2 cellular contexts compared by ENCODE assay signal in genomic region chr17:81581758-81582157, GRCh38.
TF ChIP-seq lines count a peak whose summit lies in the region.

No MANE protein-coding gene starts in this region.

TF ChIP-seq in SK-N-SH, 30 proteins besides CTCF, POLR2A, EP300 and RAD21:
- TF ChIP-seq FOXM1 (IDR thresholded peaks at IDR 0.05; ENCODE audit: low read depth) (no peak), IRF3 (IDR thresholded peaks at IDR 0.05; ENCODE audit: low read depth, low read length) (no peak), REST (IDR thresholded peaks at IDR 0.05; ENCODE audit: low read depth, low read length) (no peak), JUND (IDR thresholded peaks at IDR 0.05) (no peak), RXRA (IDR thresholded peaks at IDR 0.05; ENCODE audit: borderline replicate concordance, low read depth) (no peak), ZBTB33 (IDR thresholded peaks at IDR 0.05; ENCODE audit: borderline replicate concordance, low read depth) (no peak), RFX5 (IDR thresholded peaks at IDR 0.05; ENCODE audit: low read length) (no peak), EZH2phosphoT487 (IDR thresholded peaks at IDR 0.05; ENCODE audit: borderline replicate concordance, low read depth) (no peak), TEAD4 (IDR thresholded peaks at IDR 0.05; ENCODE audit: borderline replicate concordance, insufficient read depth) (no peak), ELF1 (IDR thresholded peaks at IDR 0.05) (no peak), GATA2 (CRISPR knock-in tag; IDR thresholded peaks at IDR 0.05) (no peak), GABPA (IDR thresholded peaks at IDR 0.05; ENCODE audit: low read depth) (no peak)

TF ChIP-seq in SK-N-SH treated with all-trans-retinoic acid at 6 μM for 48 hours, 23 proteins besides CTCF, POLR2A, EP300 and RAD21:
- no peak for TF ChIP-seq ESRRG (CRISPR knock-in tag; IDR thresholded peaks at IDR 0.05)
- TF ChIP-seq, protein P1, sequence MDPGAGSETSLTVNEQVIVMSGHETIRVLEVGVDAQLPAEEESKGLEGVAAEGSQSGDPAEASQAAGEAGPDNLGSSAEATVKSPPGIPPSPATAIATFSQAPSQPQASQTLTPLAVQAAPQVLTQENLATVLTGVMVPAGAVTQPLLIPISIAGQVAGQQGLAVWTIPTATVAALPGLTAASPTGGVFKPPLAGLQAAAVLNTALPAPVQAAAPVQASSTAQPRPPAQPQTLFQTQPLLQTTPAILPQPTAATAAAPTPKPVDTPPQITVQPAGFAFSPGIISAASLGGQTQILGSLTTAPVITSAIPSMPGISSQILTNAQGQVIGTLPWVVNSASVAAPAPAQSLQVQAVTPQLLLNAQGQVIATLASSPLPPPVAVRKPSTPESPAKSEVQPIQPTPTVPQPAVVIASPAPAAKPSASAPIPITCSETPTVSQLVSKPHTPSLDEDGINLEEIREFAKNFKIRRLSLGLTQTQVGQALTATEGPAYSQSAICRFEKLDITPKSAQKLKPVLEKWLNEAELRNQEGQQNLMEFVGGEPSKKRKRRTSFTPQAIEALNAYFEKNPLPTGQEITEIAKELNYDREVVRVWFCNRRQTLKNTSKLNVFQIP (CRISPR knock-in tag; IDR thresholded peaks at IDR 0.05; ENCODE audit: borderline replicate concordance, low read depth), result no peak
- TF ChIP-seq OSR1 (CRISPR knock-in tag; IDR thresholded peaks at IDR 0.05), result no peak
- no peak for TF ChIP-seq RARB (CRISPR knock-in tag; IDR thresholded peaks at IDR 0.05)
- no peak for TF ChIP-seq ARNTL (CRISPR knock-in tag; IDR thresholded peaks at IDR 0.05; ENCODE audit: borderline replicate concordance, low read depth)
- TF ChIP-seq, protein P2, sequence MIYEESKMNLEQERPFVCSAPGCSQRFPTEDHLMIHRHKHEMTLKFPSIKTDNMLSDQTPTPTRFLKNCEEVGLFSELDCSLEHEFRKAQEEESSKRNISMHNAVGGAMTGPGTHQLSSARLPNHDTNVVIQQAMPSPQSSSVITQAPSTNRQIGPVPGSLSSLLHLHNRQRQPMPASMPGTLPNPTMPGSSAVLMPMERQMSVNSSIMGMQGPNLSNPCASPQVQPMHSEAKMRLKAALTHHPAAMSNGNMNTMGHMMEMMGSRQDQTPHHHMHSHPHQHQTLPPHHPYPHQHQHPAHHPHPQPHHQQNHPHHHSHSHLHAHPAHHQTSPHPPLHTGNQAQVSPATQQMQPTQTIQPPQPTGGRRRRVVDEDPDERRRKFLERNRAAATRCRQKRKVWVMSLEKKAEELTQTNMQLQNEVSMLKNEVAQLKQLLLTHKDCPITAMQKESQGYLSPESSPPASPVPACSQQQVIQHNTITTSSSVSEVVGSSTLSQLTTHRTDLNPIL (CRISPR knock-in tag; IDR thresholded peaks at IDR 0.05; ENCODE audit: low read depth), result no peak
- TF ChIP-seq GLIS3 (CRISPR knock-in tag; IDR thresholded peaks at IDR 0.05), result no peak
- TF ChIP-seq ZC3H10 (CRISPR knock-in tag; IDR thresholded peaks at IDR 0.05), result no peak
- TF ChIP-seq BACH2 (CRISPR knock-in tag; IDR thresholded peaks at IDR 0.05; ENCODE audit: borderline replicate concordance), result no peak
- TF ChIP-seq ISL1 (CRISPR knock-in tag; IDR thresholded peaks at IDR 0.05), result no peak
- no peak for TF ChIP-seq CSDC2 (CRISPR knock-in tag; IDR thresholded peaks at IDR 0.05)
- TF ChIP-seq, protein P3, sequence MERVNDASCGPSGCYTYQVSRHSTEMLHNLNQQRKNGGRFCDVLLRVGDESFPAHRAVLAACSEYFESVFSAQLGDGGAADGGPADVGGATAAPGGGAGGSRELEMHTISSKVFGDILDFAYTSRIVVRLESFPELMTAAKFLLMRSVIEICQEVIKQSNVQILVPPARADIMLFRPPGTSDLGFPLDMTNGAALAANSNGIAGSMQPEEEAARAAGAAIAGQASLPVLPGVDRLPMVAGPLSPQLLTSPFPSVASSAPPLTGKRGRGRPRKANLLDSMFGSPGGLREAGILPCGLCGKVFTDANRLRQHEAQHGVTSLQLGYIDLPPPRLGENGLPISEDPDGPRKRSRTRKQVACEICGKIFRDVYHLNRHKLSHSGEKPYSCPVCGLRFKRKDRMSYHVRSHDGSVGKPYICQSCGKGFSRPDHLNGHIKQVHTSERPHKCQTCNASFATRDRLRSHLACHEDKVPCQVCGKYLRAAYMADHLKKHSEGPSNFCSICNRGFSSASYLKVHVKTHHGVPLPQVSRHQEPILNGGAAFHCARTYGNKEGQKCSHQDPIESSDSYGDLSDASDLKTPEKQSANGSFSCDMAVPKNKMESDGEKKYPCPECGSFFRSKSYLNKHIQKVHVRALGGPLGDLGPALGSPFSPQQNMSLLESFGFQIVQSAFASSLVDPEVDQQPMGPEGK (CRISPR knock-in tag; IDR thresholded peaks at IDR 0.05; ENCODE audit: borderline replicate concordance), result no peak
- TF ChIP-seq CSRNP3 (CRISPR knock-in tag; IDR thresholded peaks at IDR 0.05), result no peak
